In the genomic region with DNA sequence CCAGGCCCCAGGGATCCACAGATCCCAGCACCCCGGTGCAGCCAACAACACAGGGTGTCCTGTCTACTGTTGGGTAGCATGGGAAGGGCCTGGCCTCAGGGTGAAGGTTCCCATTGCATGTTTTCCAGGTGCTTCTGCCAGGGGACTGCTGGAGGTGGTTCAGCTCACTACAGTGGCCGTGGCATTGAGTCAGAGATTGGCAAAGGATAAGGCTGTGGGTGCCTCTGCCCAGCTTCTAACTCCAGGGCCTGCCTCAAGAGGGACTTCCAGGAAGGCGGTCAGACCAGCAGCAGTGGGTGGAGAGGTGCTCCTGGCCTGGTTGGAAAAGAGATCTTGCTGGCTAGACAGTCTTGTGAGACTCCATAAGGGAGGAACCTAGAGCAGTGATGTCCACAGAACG, we compare ENCODE assay signal across 14 cellular contexts. TPM values are rescaled to one million over a fixed set of nuclear protein-coding genes. Genes with fewer than 3 reads are reported as not detected.
DNase-seq lines count a peak whose midpoint lies in the region; ATAC-seq and TF ChIP-seq lines count a peak whose summit lies in the region.
"Had no signal": no experiment of that assay in that cellular context is flagged by ENCODE, and none has a peak within 500 bp of the region (broad histone marks: within the 10 kb centered on the region; RNA-seq: fewer than 3 reads in every experiment).

No MANE protein-coding gene starts in this region.

- DNase-seq in IMR-90 (no peak), adrenal gland (peak in 4 of 7 donors; percentile 44 to 73 (median 54)), endodermal cell (no peak), substantia nigra (lab: John Stamatoyannopoulos, UW) (no peak), NCI-H774 (lab: John Stamatoyannopoulos, UW) (no peak), OCI-LY7 (ENCODE audit: low spot score) (no peak)
- DNase-seq in activated T-helper 2 cell treated with anti-CD3 and anti-CD28 coated beads, Interferon-gamma antibody, Interleukin-2, Interleukin-4, amounts not matched to agents 10 μg/mL and 5 μg/mL and 100 μg/mL, durations not matched to agents 14 hours and 24 hours and 36 hours (ENCODE audit: low spot score): no peak
- DNase-seq: CD8-positive, alpha-beta T cell; GF-D8; NCI-H1092 treated with DMSO at 0.1 percent for 48 hours; NCI-H187; NCI-H526; Right ventricle myocardium superior had no signal

- no peak overlapping the region for H4K91ac ChIP-seq in IMR-90 (ENCODE audit: insufficient read depth, low read depth, low read length)

- H3K9me3 ChIP-seq in IMR-90 (ENCODE audit: control insufficient read depth, insufficient read depth, low read length) (no peaks in the 10 kb centered on the region), adrenal gland (replicated peaks in 1 of 3) (no peaks in the 10 kb centered on the region), endodermal cell (ENCODE audit: control insufficient read depth, low read length) (no peaks in the 10 kb centered on the region), OCI-LY7 (ENCODE audit: low read length) (no peaks in the 10 kb centered on the region)

- H3K9ac ChIP-seq in IMR-90 (ENCODE audit: low read depth, low read length): no peak overlapping the region
- no peak overlapping the region for H3K9ac ChIP-seq in endodermal cell (ENCODE audit: extremely low read depth, low read length, poor library complexity, severe bottlenecking)

- H3K23ac ChIP-seq in IMR-90 (ENCODE audit: low read depth, low read length): no peak overlapping the region

- no peak overlapping the region for H3K4me3 Mint-ChIP-seq in endodermal cell
- H3K4me3 Mint-ChIP-seq in activated T-helper 2 cell treated with anti-CD3 and anti-CD28 coated beads, Interferon-gamma antibody, Interleukin-2, Interleukin-4, amounts not matched to agents 10 μg/mL and 5 μg/mL and 100 μg/mL, durations not matched to agents 14 hours and 24 hours and 36 hours (ENCODE audit: low read depth): no peak overlapping the region
- H3K4me3 Mint-ChIP-seq in stimulated activated memory B cell treated with anti-CD40 and anti-IgM and Interleukin-4, amounts not matched to agents 10 μg/mL and 1 μg/mL and 100 μg/mL, for 72 hours: no peak overlapping the region
- H3K4me3 Mint-ChIP-seq: CD8-positive, alpha-beta T cell had no signal

- peak overlapping the region; percentile 39 for H3K27ac Mint-ChIP-seq in endodermal cell
- no peak overlapping the region for H3K27ac Mint-ChIP-seq in activated T-helper 2 cell treated with anti-CD3 and anti-CD28 coated beads, Interferon-gamma antibody, Interleukin-2, Interleukin-4, amounts not matched to agents 10 μg/mL and 5 μg/mL and 100 μg/mL, durations not matched to agents 14 hours and 24 hours and 36 hours
- no peak overlapping the region for H3K27ac Mint-ChIP-seq in stimulated activated memory B cell treated with anti-CD40 and anti-IgM and Interleukin-4, amounts not matched to agents 10 μg/mL and 1 μg/mL and 100 μg/mL, for 72 hours
- H3K27ac Mint-ChIP-seq: CD8-positive, alpha-beta T cell had no signal

- H2AFZ ChIP-seq in IMR-90 (replicated peaks; ENCODE audit: low read length, poor library complexity) (no peak overlapping the region), OCI-LY7 (ENCODE audit: low read length) (no peak overlapping the region)

- intact Hi-C loops in IMR-90 (cut with micrococcal nuclease): no loop called here
- intact Hi-C loops in adrenal gland (cut with DNase I): no loop called here
- intact Hi-C loops in activated T-helper 2 cell treated with anti-CD3 and anti-CD28 coated beads, Interferon-gamma antibody, Interleukin-2, Interleukin-4, amounts not matched to agents 10 μg/mL and 5 μg/mL and 100 μg/mL, durations not matched to agents 14 hours and 24 hours and 36 hours (cut with micrococcal nuclease): no loop called here
- intact Hi-C loops in OCI-LY7 (cut with micrococcal nuclease; ENCODE audit: unreplicated experiment): loop anchor here (5.0 kb wide), 1 partner anchor 276 kb away; the partner anchor contains the start of gene DMC1

- H4K8ac ChIP-seq in IMR-90 (ENCODE audit: low read depth in 2 of 2, low read length in 2 of 2): no peak overlapping the region

- CTCF ChIA-PET in IMR-90 (lab: Yijun Ruan, JAX) (no interaction called here), OCI-LY7 (lab: Charles Lee; ENCODE audit: unreplicated experiment) (no interaction called here)

- H3K4me1 ChIP-seq in IMR-90 (ENCODE audit: control insufficient read depth, insufficient read depth, low read length) (peaks cover 3% of the 10 kb centered on the region; the same call in 1 of the 2 replicates), adrenal gland (replicated peaks in 1 of 2) (peaks cover 0 to 9% of the 10 kb centered on the region in 2 donors), endodermal cell (ENCODE audit: control insufficient read depth, insufficient read depth, low read length) (no peaks in the 10 kb centered on the region), OCI-LY7 (ENCODE audit: insufficient read depth, low read length, poor library complexity, severe bottlenecking) (no peaks in the 10 kb centered on the region)

- no peak for TF ChIP-seq RAD21 in IMR-90 (IDR thresholded peaks at IDR 0.05; ENCODE audit: low read length)

- H4K20me1 ChIP-seq in IMR-90 (ENCODE audit: insufficient read depth, low read length) (peaks cover 93% of the 10 kb centered on the region), OCI-LY7 (ENCODE audit: insufficient read depth, low read length) (no peaks in the 10 kb centered on the region)

- no peak overlapping the region for H2BK20ac ChIP-seq in IMR-90 (ENCODE audit: low read depth, low read length)

- H3K4me2 ChIP-seq in IMR-90 (ENCODE audit: low read depth, low read length): no peak overlapping the region
- no peak overlapping the region for H3K4me2 ChIP-seq in OCI-LY7 (ENCODE audit: low read length)

- no peak overlapping the region for H2BK120ac ChIP-seq in IMR-90 (ENCODE audit: low read depth, low read length)

- H3K14ac ChIP-seq in IMR-90 (replicated peaks; ENCODE audit: low read depth, low read length): no peak overlapping the region

- in situ Hi-C loops in IMR-90 (cut with MboI; ENCODE audit: low sequenced_read_pairs): no loop called here

- H3K9me2 ChIP-seq in OCI-LY7 (ENCODE audit: insufficient read depth, low read length): no peaks in the 10 kb centered on the region

- no peak overlapping the region for H2AK5ac ChIP-seq in IMR-90 (ENCODE audit: low read depth, low read length)

- no peak overlapping the region for H4K5ac ChIP-seq in IMR-90 (ENCODE audit: low read depth, low read length)

- no peak overlapping the region for H2BK5ac ChIP-seq in IMR-90 (ENCODE audit: low read depth, low read length, poor library complexity, severe bottlenecking)

- H2AK9ac ChIP-seq in IMR-90 (replicated peaks; ENCODE audit: low read depth, low read length, poor library complexity): peak overlapping the region; percentile 76

- H3K27me3 Mint-ChIP-seq in endodermal cell (ENCODE audit: insufficient read depth): no peaks in the 10 kb centered on the region
- H3K27me3 Mint-ChIP-seq in activated T-helper 2 cell treated with anti-CD3 and anti-CD28 coated beads, Interferon-gamma antibody, Interleukin-2, Interleukin-4, amounts not matched to agents 10 μg/mL and 5 μg/mL and 100 μg/mL, durations not matched to agents 14 hours and 24 hours and 36 hours (ENCODE audit: low read depth): no peaks in the 10 kb centered on the region
- H3K27me3 Mint-ChIP-seq in stimulated activated memory B cell treated with anti-CD40 and anti-IgM and Interleukin-4, amounts not matched to agents 10 μg/mL and 1 μg/mL and 100 μg/mL, for 72 hours: no peaks in the 10 kb centered on the region

- dilution Hi-C loops in IMR-90 (cut with HindIII; ENCODE audit: low sequenced_read_pairs, unreplicated experiment): no loop called here

- H3K27me3 ChIP-seq in IMR-90 (ENCODE audit: control insufficient read depth, insufficient read depth, low read length) (no peaks in the 10 kb centered on the region), adrenal gland (no peaks in the 10 kb centered on the region), endodermal cell (ENCODE audit: control insufficient read depth, insufficient read depth, low read length, poor library complexity, severe bottlenecking) (no peaks in the 10 kb centered on the region)

- POLR2A ChIA-PET in IMR-90 (lab: Charles Lee; ENCODE audit: unreplicated experiment) (no interaction called here), OCI-LY7 (lab: Charles Lee) (interaction anchor here (0.6 kb wide), 1 partner anchor 717 kb away, joined by 3 read pairs; the partner anchor contains the start of gene LGALS2)

- no peaks in the 10 kb centered on the region for H3K79me2 ChIP-seq in OCI-LY7 (ENCODE audit: insufficient read depth, low read depth, low read length)

- TF ChIP-seq CTCF in IMR-90 (conservative IDR thresholded peaks at IDR 0.05; ENCODE audit: low read depth, low read length) (no peak), adrenal gland (IDR thresholded peaks at IDR 0.05) (no peak), endodermal cell (conservative IDR thresholded peaks at IDR 0.05) (no peak), OCI-LY7 (conservative IDR thresholded peaks at IDR 0.05; ENCODE audit: low read length) (no peak)

- TF ChIP-seq POLR2A in IMR-90 (IDR thresholded peaks at IDR 0.05; ENCODE audit: low read depth, low read length): no peak
- no peak for TF ChIP-seq POLR2A in adrenal gland (IDR thresholded peaks at IDR 0.05)

- no peak for ATAC-seq in IMR-90 (ENCODE audit: low read depth)
- ATAC-seq in stimulated activated memory B cell treated with anti-CD40 and anti-IgM and Interleukin-4, amounts not matched to agents 10 μg/mL and 1 μg/mL and 100 μg/mL, for 72 hours: no peak
- ATAC-seq: CD8-positive, alpha-beta T cell had no signal

- H3K27ac ChIP-seq in IMR-90 (ENCODE audit: insufficient read depth, low read length) (no peak overlapping the region), adrenal gland (peak overlapping the region in 2 of 5 donors; percentile 65 to 69), endodermal cell (ENCODE audit: low read depth, low read length) (no peak overlapping the region), substantia nigra (ENCODE audit: low read depth, low read length, poor library complexity, severe bottlenecking) (peak overlapping the region; percentile 10), OCI-LY7 (ENCODE audit: low read depth, low read length, poor library complexity, severe bottlenecking) (no peak overlapping the region)

- no peaks in the 10 kb centered on the region for H3K9me1 ChIP-seq in IMR-90 (ENCODE audit: insufficient read depth, low read length)

- WGBS in IMR-90 (ENCODE audit: extremely low coverage in 2 of 2, insufficient read length in 1 of 2), 2 experiments: 84% methylated on average over 3 of the region's 4 CpGs; no CpG with 5 or more reads in 1 of the 2 experiments
- WGBS in adrenal gland, 4 donors: 55 to 73% (median 64%) methylated on average over 2 to 4 of the region's 4 CpGs
- 91 to 95% methylated on average over 4 of the region's 4 CpGs for WGBS in endodermal cell (ENCODE audit: insufficient coverage in 1 of 2, insufficient read length in 1 of 2), 2 experiments

- peaks cover 96% of the 10 kb centered on the region for H3K36me3 ChIP-seq in IMR-90 (ENCODE audit: control insufficient read depth, insufficient read depth, low read length)
- peaks cover 0 to 91% of the 10 kb centered on the region in 2 donors for H3K36me3 ChIP-seq in adrenal gland (replicated peaks in 1 of 2)
- H3K36me3 ChIP-seq in endodermal cell (ENCODE audit: control insufficient read depth, insufficient read depth, low read length): peaks cover 93% of the 10 kb centered on the region
- H3K36me3 ChIP-seq in OCI-LY7 (ENCODE audit: insufficient read depth, low read length): peaks cover 91% of the 10 kb centered on the region

- no peak overlapping the region for H3K56ac ChIP-seq in IMR-90 (ENCODE audit: extremely low read depth, insufficient read depth, low read length)

- H3K4ac ChIP-seq in IMR-90 (ENCODE audit: low read depth, low read length): no peak overlapping the region

- no peak overlapping the region for H2BK15ac ChIP-seq in IMR-90 (ENCODE audit: low read depth, low read length)

- peaks cover 30 to 91% of the 10 kb centered on the region in 2 experiments for H3K79me1 ChIP-seq in IMR-90 (ENCODE audit: low read depth in 1 of 2, low read length in 2 of 2)

- H3K4me1 Mint-ChIP-seq in endodermal cell: no peaks in the 10 kb centered on the region
- H3K4me1 Mint-ChIP-seq in activated T-helper 2 cell treated with anti-CD3 and anti-CD28 coated beads, Interferon-gamma antibody, Interleukin-2, Interleukin-4, amounts not matched to agents 10 μg/mL and 5 μg/mL and 100 μg/mL, durations not matched to agents 14 hours and 24 hours and 36 hours (ENCODE audit: low read depth): no peaks in the 10 kb centered on the region
- no peaks in the 10 kb centered on the region for H3K4me1 Mint-ChIP-seq in stimulated activated memory B cell treated with anti-CD40 and anti-IgM and Interleukin-4, amounts not matched to agents 10 μg/mL and 1 μg/mL and 100 μg/mL, for 72 hours

- no TSS peak for BruUV-seq in IMR-90 (replicated peaks; lab: Mats Ljungman, UMichigan)
- no TSS peak for BruUV-seq in OCI-LY7 (replicated peaks; lab: Mats Ljungman, UMichigan)

- peaks cover 70% of the 10 kb centered on the region for H3K36me3 Mint-ChIP-seq in endodermal cell (ENCODE audit: low read depth)
- peaks cover 60% of the 10 kb centered on the region for H3K36me3 Mint-ChIP-seq in activated T-helper 2 cell treated with anti-CD3 and anti-CD28 coated beads, Interferon-gamma antibody, Interleukin-2, Interleukin-4, amounts not matched to agents 10 μg/mL and 5 μg/mL and 100 μg/mL, durations not matched to agents 14 hours and 24 hours and 36 hours (ENCODE audit: low read depth)
- peaks cover 66% of the 10 kb centered on the region for H3K36me3 Mint-ChIP-seq in stimulated activated memory B cell treated with anti-CD40 and anti-IgM and Interleukin-4, amounts not matched to agents 10 μg/mL and 1 μg/mL and 100 μg/mL, for 72 hours

- H3K9me3 Mint-ChIP-seq in endodermal cell: no peaks in the 10 kb centered on the region
- no peaks in the 10 kb centered on the region for H3K9me3 Mint-ChIP-seq in activated T-helper 2 cell treated with anti-CD3 and anti-CD28 coated beads, Interferon-gamma antibody, Interleukin-2, Interleukin-4, amounts not matched to agents 10 μg/mL and 5 μg/mL and 100 μg/mL, durations not matched to agents 14 hours and 24 hours and 36 hours
- no peaks in the 10 kb centered on the region for H3K9me3 Mint-ChIP-seq in stimulated activated memory B cell treated with anti-CD40 and anti-IgM and Interleukin-4, amounts not matched to agents 10 μg/mL and 1 μg/mL and 100 μg/mL, for 72 hours
- H3K9me3 Mint-ChIP-seq: CD8-positive, alpha-beta T cell had no signal

- H3K4me3 ChIP-seq in IMR-90 (ENCODE audit: insufficient read depth, low read depth, low read length): no peak overlapping the region
- no peak overlapping the region for H3K4me3 ChIP-seq in adrenal gland
- no peak overlapping the region for H3K4me3 ChIP-seq in endodermal cell (ENCODE audit: low read length)
- no peak overlapping the region for H3K4me3 ChIP-seq in OCI-LY7 (ENCODE audit: low read depth, low read length, poor library complexity, severe bottlenecking)

- no peak overlapping the region for H3K18ac ChIP-seq in IMR-90 (ENCODE audit: low read depth, low read length)

RNA-seq across cellular contexts. Expression of gene CSNK1E, which starts 20.9 kb away (rescaled TPM):
- total RNA-seq in IMR-90 (2012; rRNA removed) (114 and 116 TPM in 2 replicates), adrenal gland (100 to 1,000 TPM in 1 of 8 donors, 10 to 100 TPM in 7; 28.4 to 112 (median 73.7) TPM), endodermal cell (100 to 1,000 TPM; 224 to 229 TPM), OCI-LY7 (2022) (203 and 211 TPM in 2 replicates)
- polyA plus RNA-seq in IMR-90 (2012; rRNA removed) (270 and 276 TPM in 2 replicates), adrenal gland (100 to 1,000 TPM in 1 of 3 donors, 10 to 100 TPM in 2; 49.1 to 142 (median 85.2) TPM)
- polyA plus RNA-seq in IMR-90 (2012; cell fraction: cytosol; rRNA removed): 125 and 248 TPM in 2 replicates
- polyA plus RNA-seq in IMR-90 (2012; cell fraction: nucleus; rRNA removed; ENCODE audit: low replicate concordance): 504 and 679 TPM in 2 replicates
- polyA plus RNA-seq in endodermal cell (2013, experiment 1 of 2): 167 TPM
- 148 TPM for polyA plus RNA-seq in endodermal cell (2013, experiment 2 of 2)
- total RNA-seq in activated T-helper 2 cell treated with anti-CD3 and anti-CD28 coated beads, Interferon-gamma antibody, Interleukin-2, Interleukin-4, amounts not matched to agents 10 μg/mL and 5 μg/mL and 100 μg/mL, durations not matched to agents 14 hours and 24 hours and 36 hours: 155 and 160 TPM in 2 replicates
- total RNA-seq in OCI-LY7 (2014; rRNA removed; shearing (Covaris generic)): 152 and 182 TPM in 2 replicates

RNA-seq across cellular contexts. Expression of gene TMEM184B, which starts 23.6 kb away (rescaled TPM):
- total RNA-seq in IMR-90 (2012; rRNA removed) (9.1 and 9.2 TPM in 2 replicates), adrenal gland (100 to 1,000 TPM in 1 of 8 donors, 10 to 100 TPM in 7; 35.4 to 107 (median 48.9) TPM), endodermal cell (10 to 100 TPM; 55.4 to 57.6 TPM), OCI-LY7 (2022) (37.8 and 50.2 TPM in 2 replicates)
- polyA plus RNA-seq in IMR-90 (2012; rRNA removed) (81.1 and 87.5 TPM in 2 replicates), adrenal gland (10 to 100 TPM; 17.4 to 27.1 (median 23.1) TPM)
- 40.0 and 98.4 TPM in 2 replicates for polyA plus RNA-seq in IMR-90 (2012; cell fraction: cytosol; rRNA removed)
- 132 and 272 TPM in 2 replicates for polyA plus RNA-seq in IMR-90 (2012; cell fraction: nucleus; rRNA removed; ENCODE audit: low replicate concordance)
- polyA plus RNA-seq in endodermal cell (2013, experiment 1 of 2): 56.1 TPM
- 47.2 TPM for polyA plus RNA-seq in endodermal cell (2013, experiment 2 of 2)
- 34.8 and 35.8 TPM in 2 replicates for total RNA-seq in activated T-helper 2 cell treated with anti-CD3 and anti-CD28 coated beads, Interferon-gamma antibody, Interleukin-2, Interleukin-4, amounts not matched to agents 10 μg/mL and 5 μg/mL and 100 μg/mL, durations not matched to agents 14 hours and 24 hours and 36 hours
- 11.1 and 19.1 TPM in 2 replicates for total RNA-seq in OCI-LY7 (2014; rRNA removed; shearing (Covaris generic))

Comparison
In these comparisons a context has a peak if more than half of its experiments do, and no peak if none do; other contexts are left out.
1. DNase-seq: peak in adrenal gland (4 of 7); none in IMR-90 (single experiment), endodermal cell (single experiment), substantia nigra (0 of 49), NCI-H774 (single experiment), activated T-helper 2 cell treated with anti-CD3 and anti-CD28 coated beads, Interferon-gamma antibody, Interleukin-2, Interleukin-4, amounts not matched to agents 10 μg/mL and 5 μg/mL and 100 μg/mL, durations not matched to agents 14 hours and 24 hours and 36 hours (single experiment) and OCI-LY7 (single experiment).